12 cellular contexts compared by ENCODE assay signal in genomic region chr4:138967313-138967712, GRCh38. TPM values are rescaled to one million over a fixed set of nuclear protein-coding genes. Genes with fewer than 3 reads are reported as not detected.
DNase-seq lines count a peak whose midpoint lies in the region; ATAC-seq and TF ChIP-seq lines count a peak whose summit lies in the region.
"Had no signal": no experiment of that assay in that cellular context is flagged by ENCODE, and none has a peak within 500 bp of the region (broad histone marks: within the 10 kb centered on the region; RNA-seq: fewer than 3 reads in every experiment).

No MANE protein-coding gene starts in this region.

- no peaks in the 10 kb centered on the region for H3K36me3 ChIP-seq in osteoblast (ENCODE audit: insufficient read depth, low read length)

- H3K9me3 Mint-ChIP-seq in naive thymus-derived CD8-positive, alpha-beta T cell: no peaks in the 10 kb centered on the region
- H3K9me3 Mint-ChIP-seq: HFFc6 had no signal

- no peaks in the 10 kb centered on the region for H3K36me3 Mint-ChIP-seq in naive thymus-derived CD8-positive, alpha-beta T cell

- no peak overlapping the region for H3K4me2 ChIP-seq in osteoblast (ENCODE audit: insufficient read depth, low read length)

- peaks cover 0 to 2% (median 0%) of the 10 kb centered on the region in 5 donors for H3K27me3 Mint-ChIP-seq in naive thymus-derived CD8-positive, alpha-beta T cell

- H3K4me1 Mint-ChIP-seq in naive thymus-derived CD8-positive, alpha-beta T cell: peaks cover 0 to 3% (median 0%) of the 10 kb centered on the region in 4 donors

- no peak overlapping the region for H2AFZ ChIP-seq in osteoblast (ENCODE audit: low read length)
- H2AFZ ChIP-seq: parathyroid adenoma had no signal

- H3K9me3 ChIP-seq in osteoblast (ENCODE audit: low read depth, low read length): no peaks in the 10 kb centered on the region

- H4K20me1 ChIP-seq in osteoblast (ENCODE audit: insufficient read depth, low read length): no peaks in the 10 kb centered on the region

- H3K27ac ChIP-seq in osteoblast (ENCODE audit: low read depth, low read length): no peak overlapping the region
- H3K27ac ChIP-seq: parathyroid adenoma had no signal

- H3K4me3 ChIP-seq in fibroblast of villous mesenchyme (ENCODE audit: low read depth, low read length) (no peak overlapping the region), osteoblast (ENCODE audit: insufficient read depth, low read length) (no peak overlapping the region)

- peak; percentile 87 for ATAC-seq in GM18519 (IDR thresholded peaks at IDR 0.05; ENCODE audit: low FRiP score, unreplicated experiment)
- peak; percentile 93 for ATAC-seq in GM21528 (IDR thresholded peaks at IDR 0.05; ENCODE audit: low FRiP score, unreplicated experiment)
- ATAC-seq in HG03196 (IDR thresholded peaks at IDR 0.05; ENCODE audit: unreplicated experiment): peak; percentile 98
- ATAC-seq in naive thymus-derived CD8-positive, alpha-beta T cell: no peak

- DNase-seq in fibroblast of villous mesenchyme (ENCODE audit: low read depth) (peak; percentile 87), SHP77 treated with DMSO at 0.1 percent for 48 hours (lab: John Stamatoyannopoulos, UW) (no peak), osteoblast (ENCODE audit: insufficient read length, low spot score, missing footprints) (no peak), NCI-H1105 (lab: John Stamatoyannopoulos, UW) (no peak)
- no peak for DNase-seq in naive thymus-derived CD8-positive, alpha-beta T cell
- DNase-seq: dermis blood vessel endothelial cell, HFFc6, NCI-H2081 treated with DMSO at 0.1 percent for 48 hours had no signal

- H3K27me3 ChIP-seq in osteoblast (ENCODE audit: insufficient read depth, low read length): no peaks in the 10 kb centered on the region

- no peak overlapping the region for H3K4me3 Mint-ChIP-seq in naive thymus-derived CD8-positive, alpha-beta T cell
- H3K4me3 Mint-ChIP-seq: HFFc6 had no signal

- no peak overlapping the region for H3K27ac Mint-ChIP-seq in naive thymus-derived CD8-positive, alpha-beta T cell
- H3K27ac Mint-ChIP-seq: HFFc6 had no signal

- no peaks in the 10 kb centered on the region for H3K4me1 ChIP-seq in osteoblast (ENCODE audit: insufficient read depth, low read length)
- H3K4me1 ChIP-seq: parathyroid adenoma had no signal

- POLR2A ChIA-PET in naive thymus-derived CD8-positive, alpha-beta T cell (lab: Charles Lee): no interaction called here

- TF ChIP-seq CTCF in fibroblast of villous mesenchyme (IDR thresholded peaks at IDR 0.05; ENCODE audit: insufficient read depth, low read depth, low read length): no peak
- TF ChIP-seq CTCF in osteoblast (IDR thresholded peaks at IDR 0.05; ENCODE audit: extremely low read depth, low read depth, low read length): no peak

- H3K79me2 ChIP-seq in osteoblast (ENCODE audit: insufficient read depth, low read length): no peaks in the 10 kb centered on the region
- H3K79me2 ChIP-seq: parathyroid adenoma had no signal

RNA-seq across cellular contexts. Expression of gene NOCT, which starts 48.3 kb away (rescaled TPM):
- total RNA-seq in fibroblast of villous mesenchyme (27.7 and 61.7 TPM in 2 replicates), osteoblast (15.9 and 18.1 TPM in 2 replicates)
- total RNA-seq in naive thymus-derived CD8-positive, alpha-beta T cell: 1 to 10 TPM; 2.0 to 2.1 TPM
- polyA plus RNA-seq in naive thymus-derived CD8-positive, alpha-beta T cell: under 1 TPM in 2 of 3 donors, not detected in 1; 0.44 to 0.51 TPM

Comparison
In these comparisons a context has a peak if more than half of its experiments do, and no peak if none do; other contexts are left out.
1. ATAC-seq: peak in GM18519 (single experiment), GM21528 (single experiment) and HG03196 (single experiment); none in naive thymus-derived CD8-positive, alpha-beta T cell (0 of 2).